8 cellular contexts compared by ENCODE assay signal in genomic region chr5:132736853-132737833, GRCh38. TPM values are rescaled to one million over a fixed set of nuclear protein-coding genes. Genes with fewer than 3 reads are reported as not detected.
A peak's percentile ranks its signal among the peaks of the same experiment; 100 is the strongest.
DNase-seq lines count a peak whose midpoint lies in the region; ATAC-seq lines count a peak whose summit lies in the region.

KIF3A (minus strand) TSS chr5:132737546; CDS start chr5:132737419, 127 bp downstream.

- peak within 1 kb of the TSS; percentile 92 for H3K27ac Mint-ChIP-seq in activated CD4-positive, alpha-beta T cell treated with anti-CD3 and anti-CD28 coated beads, Interleukin-2, amount 10 ng/mL, durations not matched to agents 24 days and 14 days

- no peaks in the 10 kb centered on the region for H3K9me3 Mint-ChIP-seq in activated CD4-positive, alpha-beta T cell treated with anti-CD3 and anti-CD28 coated beads, Interleukin-2, amount 10 ng/mL, durations not matched to agents 24 days and 14 days

- H3K27ac ChIP-seq in BLaER1 treated with 17β-estradiol and CSF1 and Interleukin-3, amounts not matched to agents 10 nM and 100 nM, result peak within 1 kb of the TSS in 10 of 11 experiments; percentile 30 to 70 (median 52); a peak in 16 of 22 replicates

- peak; percentile 89 for ATAC-seq in GM19324 (IDR thresholded peaks at IDR 0.05; ENCODE audit: low FRiP score, unreplicated experiment)
- peak; percentile 82 for ATAC-seq in HG03469 (IDR thresholded peaks at IDR 0.05; ENCODE audit: unreplicated experiment)

- DNase-seq in NCI-H526 treated with DMSO at 0.1 percent for 48 hours (lab: John Stamatoyannopoulos, UW) (peak; percentile 81), cortex of kidney (lab: John Stamatoyannopoulos, UW) (peak; percentile 93), left kidney (ENCODE audit: low read depth, low spot score) (peak; percentile 98)
- peak; percentile 100 for DNase-seq in activated CD4-positive, alpha-beta T cell treated with anti-CD3 and anti-CD28 coated beads, Interleukin-2, amount 10 ng/mL, durations not matched to agents 24 days and 14 days
- peak; percentile 99 to 100 for DNase-seq in stimulated activated CD4-positive, alpha-beta T cell treated with anti-CD3 and anti-CD28 coated beads, Interleukin-2, amount 100 ng/mL, for 24 hours

- H3K4me2 ChIP-seq in BLaER1 treated with 17β-estradiol and CSF1 and Interleukin-3, amounts not matched to agents 10 nM and 100 nM, result peak within 1 kb of the TSS; percentile 82 to 98 (median 91)

- H4K20me1 ChIP-seq in BLaER1 treated with 17β-estradiol and CSF1 and Interleukin-3, amounts not matched to agents 10 nM and 100 nM, result peaks cover 0 to 22% (median 0%) of the 10 kb centered on the region in 11 experiments; a peak in 5 of 22 replicates

- peak within 1 kb of the TSS; percentile 91 for H3K4me3 Mint-ChIP-seq in activated CD4-positive, alpha-beta T cell treated with anti-CD3 and anti-CD28 coated beads, Interleukin-2, amount 10 ng/mL, durations not matched to agents 24 days and 14 days

- H3K4me1 Mint-ChIP-seq in activated CD4-positive, alpha-beta T cell treated with anti-CD3 and anti-CD28 coated beads, Interleukin-2, amount 10 ng/mL, durations not matched to agents 24 days and 14 days, result peaks cover 40% of the 10 kb centered on the region

- H3K27me3 ChIP-seq in BLaER1 treated with 17β-estradiol and CSF1 and Interleukin-3, amounts not matched to agents 10 nM and 100 nM, result no peaks in the 10 kb centered on the region

- H3K4me1 ChIP-seq in BLaER1 treated with 17β-estradiol and CSF1 and Interleukin-3, amounts not matched to agents 10 nM and 100 nM, result peaks cover 6 to 21% (median 15%) of the 10 kb centered on the region in 10 experiments

- peaks cover 0 to 11% (median 3%) of the 10 kb centered on the region in 11 experiments; a peak in 5 of 22 replicates for H3K36me3 ChIP-seq in BLaER1 treated with 17β-estradiol and CSF1 and Interleukin-3, amounts not matched to agents 10 nM and 100 nM

- H3K36me3 Mint-ChIP-seq in activated CD4-positive, alpha-beta T cell treated with anti-CD3 and anti-CD28 coated beads, Interleukin-2, amount 10 ng/mL, durations not matched to agents 24 days and 14 days (ENCODE audit: low read depth), result peaks cover 20% of the 10 kb centered on the region

- H3K27me3 Mint-ChIP-seq in activated CD4-positive, alpha-beta T cell treated with anti-CD3 and anti-CD28 coated beads, Interleukin-2, amount 10 ng/mL, durations not matched to agents 24 days and 14 days, result peaks cover 17% of the 10 kb centered on the region

- peak within 1 kb of the TSS; percentile 70 to 89 (median 77) for H3K4me3 ChIP-seq in BLaER1 treated with 17β-estradiol and CSF1 and Interleukin-3, amounts not matched to agents 10 nM and 100 nM

- intact Hi-C loops in activated CD4-positive, alpha-beta T cell treated with anti-CD3 and anti-CD28 coated beads, Interleukin-2, amount 10 ng/mL, durations not matched to agents 24 days and 14 days (cut with micrococcal nuclease), result loop anchor here (1.0 to 10.0 kb wide), 11 partner anchors 10 to 350 kb away; partner anchors contain the start of genes CCNI2, GDF9, SEPTIN8 and UQCRQ

- peaks cover 1 to 3% (median 2%) of the 10 kb centered on the region in 11 experiments; a peak in 17 of 22 replicates for H3K9me3 ChIP-seq in BLaER1 treated with 17β-estradiol and CSF1 and Interleukin-3, amounts not matched to agents 10 nM and 100 nM (replicated peaks in 1 of 11)

- peak within 1 kb of the TSS; percentile 66 to 82 (median 80) for H3K9ac ChIP-seq in BLaER1 treated with 17β-estradiol and CSF1 and Interleukin-3, amounts not matched to agents 10 nM and 100 nM

RNA-seq across cellular contexts. Expression of gene KIF3A, which starts in this region (rescaled TPM):
- 44.2 and 51.9 TPM in 2 replicates for total RNA-seq in activated CD4-positive, alpha-beta T cell treated with anti-CD3 and anti-CD28 coated beads, Interleukin-2, amount 10 ng/mL, durations not matched to agents 24 days and 14 days

Comparison
In these comparisons a context has a peak if more than half of its experiments do, and no peak if none do; other contexts are left out.
1. Peak in every context shown above with its lines: DNase-seq, ATAC-seq, H3K4me3 ChIP-seq and H3K27ac ChIP-seq.